In the genomic region with DNA sequence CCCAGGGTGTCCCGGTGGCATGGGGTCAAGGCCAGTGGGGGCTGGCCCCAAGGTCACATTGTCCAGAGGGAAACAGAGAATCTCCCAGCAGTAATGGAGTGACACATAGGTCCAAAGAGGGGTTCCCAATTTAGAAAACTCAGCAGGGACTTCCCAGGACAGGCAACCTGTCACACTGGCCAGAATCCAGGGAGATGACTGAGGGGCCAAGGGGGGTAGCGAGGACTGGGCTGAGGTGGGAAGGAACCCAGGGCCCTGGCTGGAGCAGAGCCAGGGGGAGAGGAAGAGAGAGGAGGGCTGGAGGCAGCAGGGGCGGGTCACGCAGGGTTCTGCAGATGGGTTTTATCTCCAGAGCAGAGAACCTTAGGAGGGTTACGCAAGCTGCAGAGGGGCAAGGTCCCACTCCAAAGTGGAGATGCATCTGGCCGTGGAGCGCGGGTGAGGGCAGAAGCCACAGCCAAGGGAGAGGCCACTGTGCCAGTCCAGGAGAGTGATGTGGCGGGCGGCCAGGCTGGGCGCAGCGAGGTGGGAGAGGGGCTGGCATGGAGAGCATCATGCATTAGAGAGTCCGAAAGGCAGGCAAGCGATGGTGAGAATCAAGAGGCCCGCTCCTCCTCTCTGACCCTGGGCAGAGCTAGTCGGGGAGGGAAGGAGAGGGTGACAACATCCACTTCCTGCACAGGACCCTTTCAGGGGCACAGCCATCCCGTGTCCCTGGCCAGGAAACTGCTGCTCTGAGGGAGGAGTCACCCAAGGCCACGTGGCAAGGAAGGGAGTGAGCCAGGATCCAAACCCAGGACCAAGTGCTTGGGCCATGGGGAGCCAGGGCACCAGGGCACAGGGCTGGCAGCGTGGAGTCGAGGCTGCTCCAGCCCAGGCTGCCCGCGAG, we compare ENCODE assay signal across 1 cellular context.
TF ChIP-seq lines count a peak whose summit lies in the region.

No MANE protein-coding gene starts in this region.

TF ChIP-seq in HepG2, 621 proteins besides CTCF, POLR2A, EP300 and RAD21 (continued from another document and continues in another):
- TF ChIP-seq, protein P1, sequence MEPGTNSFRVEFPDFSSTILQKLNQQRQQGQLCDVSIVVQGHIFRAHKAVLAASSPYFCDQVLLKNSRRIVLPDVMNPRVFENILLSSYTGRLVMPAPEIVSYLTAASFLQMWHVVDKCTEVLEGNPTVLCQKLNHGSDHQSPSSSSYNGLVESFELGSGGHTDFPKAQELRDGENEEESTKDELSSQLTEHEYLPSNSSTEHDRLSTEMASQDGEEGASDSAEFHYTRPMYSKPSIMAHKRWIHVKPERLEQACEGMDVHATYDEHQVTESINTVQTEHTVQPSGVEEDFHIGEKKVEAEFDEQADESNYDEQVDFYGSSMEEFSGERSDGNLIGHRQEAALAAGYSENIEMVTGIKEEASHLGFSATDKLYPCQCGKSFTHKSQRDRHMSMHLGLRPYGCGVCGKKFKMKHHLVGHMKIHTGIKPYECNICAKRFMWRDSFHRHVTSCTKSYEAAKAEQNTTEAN (CRISPR knock-in tag; conservative IDR thresholded peaks at IDR 0.05): no peak
- no peak for TF ChIP-seq NFATC3 (CRISPR knock-in tag; IDR thresholded peaks at IDR 0.05)
- no peak for TF ChIP-seq ZNF253 (CRISPR knock-in tag; IDR thresholded peaks at IDR 0.05; ENCODE audit: borderline replicate concordance)
- TF ChIP-seq SETDB1 (CRISPR knock-in tag; IDR thresholded peaks at IDR 0.05; ENCODE audit: borderline replicate concordance): no peak
- TF ChIP-seq ZFX (CRISPR knock-in tag; IDR thresholded peaks at IDR 0.05; ENCODE audit: low read depth): no peak; the same call in 1 of the 2 replicates
- no peak for TF ChIP-seq CBX1 (IDR thresholded peaks at IDR 0.05; ENCODE audit: low read depth)
- no peak; the same call in 1 of the 2 replicates for TF ChIP-seq ZSCAN31 (CRISPR knock-in tag; IDR thresholded peaks at IDR 0.05; ENCODE audit: low read depth)
- no peak for TF ChIP-seq SOX6 (IDR thresholded peaks at IDR 0.05)
- TF ChIP-seq SOX6 (CRISPR knock-in tag; IDR thresholded peaks at IDR 0.05): peak; percentile 28; the same call in 1 of the 2 replicates
- no peak for TF ChIP-seq ZNF33A (CRISPR knock-in tag; IDR thresholded peaks at IDR 0.05; ENCODE audit: borderline replicate concordance)
- no peak for TF ChIP-seq SNAI1 (CRISPR knock-in tag; IDR thresholded peaks at IDR 0.05; ENCODE audit: borderline replicate concordance)
- TF ChIP-seq HMG20B (CRISPR knock-in tag; conservative IDR thresholded peaks at IDR 0.05): no peak
- no peak for TF ChIP-seq ZNF776 (CRISPR knock-in tag; IDR thresholded peaks at IDR 0.05)
- no peak for TF ChIP-seq FLYWCH1 (CRISPR knock-in tag; IDR thresholded peaks at IDR 0.05)
- no peak for TF ChIP-seq ISL2 (CRISPR knock-in tag; IDR thresholded peaks at IDR 0.05)
- no peak for TF ChIP-seq ZSCAN9 (CRISPR knock-in tag; IDR thresholded peaks at IDR 0.05; ENCODE audit: borderline replicate concordance)
- no peak for TF ChIP-seq MBD4 (IDR thresholded peaks at IDR 0.05; ENCODE audit: borderline replicate concordance, low read length)
- TF ChIP-seq NFE2L1 (CRISPR knock-in tag; IDR thresholded peaks at IDR 0.05; ENCODE audit: borderline replicate concordance): no peak
- TF ChIP-seq ZNF136 (CRISPR knock-in tag; IDR thresholded peaks at IDR 0.05; ENCODE audit: low read depth): no peak
- TF ChIP-seq, protein P2, sequence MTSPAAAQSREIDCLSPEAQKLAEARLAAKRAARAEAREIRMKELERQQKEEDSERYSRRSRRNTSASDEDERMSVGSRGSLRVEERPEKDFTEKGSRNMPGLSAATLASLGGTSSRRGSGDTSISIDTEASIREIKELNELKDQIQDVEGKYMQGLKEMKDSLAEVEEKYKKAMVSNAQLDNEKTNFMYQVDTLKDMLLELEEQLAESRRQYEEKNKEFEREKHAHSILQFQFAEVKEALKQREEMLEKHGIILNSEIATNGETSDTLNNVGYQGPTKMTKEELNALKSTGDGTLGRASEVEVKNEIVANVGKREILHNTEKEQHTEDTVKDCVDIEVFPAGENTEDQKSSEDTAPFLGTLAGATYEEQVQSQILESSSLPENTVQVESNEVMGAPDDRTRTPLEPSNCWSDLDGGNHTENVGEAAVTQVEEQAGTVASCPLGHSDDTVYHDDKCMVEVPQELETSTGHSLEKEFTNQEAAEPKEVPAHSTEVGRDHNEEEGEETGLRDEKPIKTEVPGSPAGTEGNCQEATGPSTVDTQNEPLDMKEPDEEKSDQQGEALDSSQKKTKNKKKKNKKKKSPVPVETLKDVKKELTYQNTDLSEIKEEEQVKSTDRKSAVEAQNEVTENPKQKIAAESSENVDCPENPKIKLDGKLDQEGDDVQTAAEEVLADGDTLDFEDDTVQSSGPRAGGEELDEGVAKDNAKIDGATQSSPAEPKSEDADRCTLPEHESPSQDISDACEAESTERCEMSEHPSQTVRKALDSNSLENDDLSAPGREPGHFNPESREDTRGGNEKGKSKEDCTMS (CRISPR knock-in tag; conservative IDR thresholded peaks at IDR 0.05): no peak
- no peak for TF ChIP-seq ATAD3A (CRISPR knock-in tag; IDR thresholded peaks at IDR 0.05)
- TF ChIP-seq ZNF746 (CRISPR knock-in tag; IDR thresholded peaks at IDR 0.05): peak; percentile 82; the same call in 1 of the 2 replicates
- no peak for TF ChIP-seq ZNF547 (CRISPR knock-in tag; IDR thresholded peaks at IDR 0.05)
- TF ChIP-seq GABPB1 (CRISPR knock-in tag; IDR thresholded peaks at IDR 0.05): peak; percentile 41; the same call in 1 of the 2 replicates
- TF ChIP-seq, protein P3, sequence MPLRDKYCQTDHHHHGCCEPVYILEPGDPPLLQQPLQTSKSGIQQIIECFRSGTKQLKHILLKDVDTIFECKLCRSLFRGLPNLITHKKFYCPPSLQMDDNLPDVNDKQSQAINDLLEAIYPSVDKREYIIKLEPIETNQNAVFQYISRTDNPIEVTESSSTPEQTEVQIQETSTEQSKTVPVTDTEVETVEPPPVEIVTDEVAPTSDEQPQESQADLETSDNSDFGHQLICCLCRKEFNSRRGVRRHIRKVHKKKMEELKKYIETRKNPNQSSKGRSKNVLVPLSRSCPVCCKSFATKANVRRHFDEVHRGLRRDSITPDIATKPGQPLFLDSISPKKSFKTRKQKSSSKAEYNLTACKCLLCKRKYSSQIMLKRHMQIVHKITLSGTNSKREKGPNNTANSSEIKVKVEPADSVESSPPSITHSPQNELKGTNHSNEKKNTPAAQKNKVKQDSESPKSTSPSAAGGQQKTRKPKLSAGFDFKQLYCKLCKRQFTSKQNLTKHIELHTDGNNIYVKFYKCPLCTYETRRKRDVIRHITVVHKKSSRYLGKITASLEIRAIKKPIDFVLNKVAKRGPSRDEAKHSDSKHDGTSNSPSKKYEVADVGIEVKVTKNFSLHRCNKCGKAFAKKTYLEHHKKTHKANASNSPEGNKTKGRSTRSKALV (CRISPR knock-in tag; IDR thresholded peaks at IDR 0.05): no peak
- TF ChIP-seq, protein P4, sequence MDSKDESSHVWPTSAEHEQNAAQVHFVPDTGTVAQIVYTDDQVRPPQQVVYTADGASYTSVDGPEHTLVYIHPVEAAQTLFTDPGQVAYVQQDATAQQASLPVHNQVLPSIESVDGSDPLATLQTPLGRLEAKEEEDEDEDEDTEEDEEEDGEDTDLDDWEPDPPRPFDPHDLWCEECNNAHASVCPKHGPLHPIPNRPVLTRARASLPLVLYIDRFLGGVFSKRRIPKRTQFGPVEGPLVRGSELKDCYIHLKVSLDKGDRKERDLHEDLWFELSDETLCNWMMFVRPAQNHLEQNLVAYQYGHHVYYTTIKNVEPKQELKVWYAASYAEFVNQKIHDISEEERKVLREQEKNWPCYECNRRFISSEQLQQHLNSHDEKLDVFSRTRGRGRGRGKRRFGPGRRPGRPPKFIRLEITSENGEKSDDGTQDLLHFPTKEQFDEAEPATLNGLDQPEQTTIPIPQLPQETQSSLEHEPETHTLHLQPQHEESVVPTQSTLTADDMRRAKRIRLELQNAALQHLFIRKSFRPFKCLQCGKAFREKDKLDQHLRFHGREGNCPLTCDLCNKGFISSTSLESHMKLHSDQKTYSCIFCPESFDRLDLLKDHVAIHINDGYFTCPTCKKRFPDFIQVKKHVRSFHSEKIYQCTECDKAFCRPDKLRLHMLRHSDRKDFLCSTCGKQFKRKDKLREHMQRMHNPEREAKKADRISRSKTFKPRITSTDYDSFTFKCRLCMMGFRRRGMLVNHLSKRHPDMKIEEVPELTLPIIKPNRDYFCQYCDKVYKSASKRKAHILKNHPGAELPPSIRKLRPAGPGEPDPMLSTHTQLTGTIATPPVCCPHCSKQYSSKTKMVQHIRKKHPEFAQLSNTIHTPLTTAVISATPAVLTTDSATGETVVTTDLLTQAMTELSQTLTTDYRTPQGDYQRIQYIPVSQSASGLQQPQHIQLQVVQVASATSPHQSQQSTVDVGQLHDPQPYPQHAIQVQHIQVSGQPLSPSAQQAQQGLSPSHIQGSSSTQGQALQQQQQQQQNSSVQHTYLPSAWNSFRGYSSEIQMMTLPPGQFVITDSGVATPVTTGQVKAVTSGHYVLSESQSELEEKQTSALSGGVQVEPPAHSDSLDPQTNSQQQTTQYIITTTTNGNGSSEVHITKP (CRISPR knock-in tag; IDR thresholded peaks at IDR 0.05; ENCODE audit: low read depth): no peak
- TF ChIP-seq MTF1 (CRISPR knock-in tag; IDR thresholded peaks at IDR 0.05): no peak
- TF ChIP-seq, protein P5, sequence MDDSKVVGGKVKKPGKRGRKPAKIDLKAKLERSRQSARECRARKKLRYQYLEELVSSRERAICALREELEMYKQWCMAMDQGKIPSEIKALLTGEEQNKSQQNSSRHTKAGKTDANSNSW (CRISPR knock-in tag; IDR thresholded peaks at IDR 0.05; ENCODE audit: borderline replicate concordance): no peak
- TF ChIP-seq, protein P6, sequence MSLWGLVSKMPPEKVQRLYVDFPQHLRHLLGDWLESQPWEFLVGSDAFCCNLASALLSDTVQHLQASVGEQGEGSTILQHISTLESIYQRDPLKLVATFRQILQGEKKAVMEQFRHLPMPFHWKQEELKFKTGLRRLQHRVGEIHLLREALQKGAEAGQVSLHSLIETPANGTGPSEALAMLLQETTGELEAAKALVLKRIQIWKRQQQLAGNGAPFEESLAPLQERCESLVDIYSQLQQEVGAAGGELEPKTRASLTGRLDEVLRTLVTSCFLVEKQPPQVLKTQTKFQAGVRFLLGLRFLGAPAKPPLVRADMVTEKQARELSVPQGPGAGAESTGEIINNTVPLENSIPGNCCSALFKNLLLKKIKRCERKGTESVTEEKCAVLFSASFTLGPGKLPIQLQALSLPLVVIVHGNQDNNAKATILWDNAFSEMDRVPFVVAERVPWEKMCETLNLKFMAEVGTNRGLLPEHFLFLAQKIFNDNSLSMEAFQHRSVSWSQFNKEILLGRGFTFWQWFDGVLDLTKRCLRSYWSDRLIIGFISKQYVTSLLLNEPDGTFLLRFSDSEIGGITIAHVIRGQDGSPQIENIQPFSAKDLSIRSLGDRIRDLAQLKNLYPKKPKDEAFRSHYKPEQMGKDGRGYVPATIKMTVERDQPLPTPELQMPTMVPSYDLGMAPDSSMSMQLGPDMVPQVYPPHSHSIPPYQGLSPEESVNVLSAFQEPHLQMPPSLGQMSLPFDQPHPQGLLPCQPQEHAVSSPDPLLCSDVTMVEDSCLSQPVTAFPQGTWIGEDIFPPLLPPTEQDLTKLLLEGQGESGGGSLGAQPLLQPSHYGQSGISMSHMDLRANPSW (CRISPR knock-in tag; IDR thresholded peaks at IDR 0.05; ENCODE audit: borderline replicate concordance): no peak
- TF ChIP-seq FOXJ3 (CRISPR knock-in tag; IDR thresholded peaks at IDR 0.05; ENCODE audit: borderline replicate concordance): no peak
- TF ChIP-seq ZNF264 (CRISPR knock-in tag; IDR thresholded peaks at IDR 0.05): no peak
- no peak for TF ChIP-seq ZNF589 (CRISPR knock-in tag; conservative IDR thresholded peaks at IDR 0.05)
- TF ChIP-seq SNAPC2 (CRISPR knock-in tag; IDR thresholded peaks at IDR 0.05): no peak
- TF ChIP-seq PHF21A (CRISPR knock-in tag; IDR thresholded peaks at IDR 0.05): peak; percentile 53; the same call in 1 of the 2 replicates
- TF ChIP-seq ZNF674 (CRISPR knock-in tag; IDR thresholded peaks at IDR 0.05; ENCODE audit: low read depth): no peak
- peak; percentile 48; the same call in 1 of the 2 replicates for TF ChIP-seq NR2C2 (CRISPR knock-in tag; IDR thresholded peaks at IDR 0.05; ENCODE audit: borderline replicate concordance)
- TF ChIP-seq ZNF878 (CRISPR knock-in tag; IDR thresholded peaks at IDR 0.05): no peak
- TF ChIP-seq, protein P7, sequence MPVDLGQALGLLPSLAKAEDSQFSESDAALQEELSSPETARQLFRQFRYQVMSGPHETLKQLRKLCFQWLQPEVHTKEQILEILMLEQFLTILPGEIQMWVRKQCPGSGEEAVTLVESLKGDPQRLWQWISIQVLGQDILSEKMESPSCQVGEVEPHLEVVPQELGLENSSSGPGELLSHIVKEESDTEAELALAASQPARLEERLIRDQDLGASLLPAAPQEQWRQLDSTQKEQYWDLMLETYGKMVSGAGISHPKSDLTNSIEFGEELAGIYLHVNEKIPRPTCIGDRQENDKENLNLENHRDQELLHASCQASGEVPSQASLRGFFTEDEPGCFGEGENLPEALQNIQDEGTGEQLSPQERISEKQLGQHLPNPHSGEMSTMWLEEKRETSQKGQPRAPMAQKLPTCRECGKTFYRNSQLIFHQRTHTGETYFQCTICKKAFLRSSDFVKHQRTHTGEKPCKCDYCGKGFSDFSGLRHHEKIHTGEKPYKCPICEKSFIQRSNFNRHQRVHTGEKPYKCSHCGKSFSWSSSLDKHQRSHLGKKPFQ (CRISPR knock-in tag; IDR thresholded peaks at IDR 0.05; ENCODE audit: insufficient replicate concordance): no peak
- no peak for TF ChIP-seq NR1H2 (CRISPR knock-in tag; IDR thresholded peaks at IDR 0.05; ENCODE audit: borderline replicate concordance, low read depth)
- TF ChIP-seq MED8 (CRISPR knock-in tag; IDR thresholded peaks at IDR 0.05; ENCODE audit: insufficient replicate concordance): no peak
- TF ChIP-seq ZNF564 (CRISPR knock-in tag; IDR thresholded peaks at IDR 0.05): 0 out of 2 replicates have a peak, but pooled peaks have one; percentile 12
- TF ChIP-seq FOSL2 (CRISPR knock-in tag; IDR thresholded peaks at IDR 0.05): 0 out of 2 replicates have a peak, but pooled peaks have one; percentile 4
